Comparison of ENCODE assay signal across 1 cellular context in the genomic region with DNA sequence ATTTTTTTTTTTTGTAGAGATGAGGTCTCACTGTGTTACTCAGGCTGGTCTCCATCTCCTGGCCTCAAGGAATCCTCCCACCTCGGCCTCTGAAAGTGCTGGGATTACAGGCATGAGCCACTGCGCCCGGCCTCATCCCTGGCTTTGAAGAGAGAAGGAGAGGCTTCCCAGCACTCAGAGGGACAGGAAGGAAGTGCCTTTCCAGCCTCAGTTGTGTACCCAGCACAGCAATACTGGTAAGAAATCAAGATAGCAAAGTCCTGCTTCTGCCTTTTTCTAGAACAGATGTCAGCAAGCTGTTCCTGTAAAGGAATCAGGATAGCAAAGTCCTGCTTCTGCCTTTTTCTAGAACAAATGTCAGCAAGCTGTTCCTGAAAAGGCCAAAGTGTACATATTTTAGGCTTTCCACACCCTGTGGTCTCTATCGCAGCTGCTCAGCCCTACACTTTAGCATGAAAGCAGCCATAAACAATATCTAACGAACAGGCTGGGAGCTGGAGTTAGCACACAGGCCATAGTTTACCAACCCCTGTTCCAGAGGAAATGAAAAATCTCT.
TF ChIP-seq lines count a peak whose summit lies in the region.

No MANE protein-coding gene starts in this region.

TF ChIP-seq in K562, 482 proteins besides CTCF, POLR2A, EP300 and RAD21:
- TF ChIP-seq ARID1B (IDR thresholded peaks at IDR 0.05) = no peak
- TF ChIP-seq GTF2A2 (tag; IDR thresholded peaks at IDR 0.05) = no peak
- no peak for TF ChIP-seq ZFPM2 (CRISPR knock-in tag; IDR thresholded peaks at IDR 0.05)
- TF ChIP-seq ARNT (IDR thresholded peaks at IDR 0.05) = peak in 1 of 2 experiments; percentile 97; a peak in 2 of 4 replicates
- TF ChIP-seq RFX1 (IDR thresholded peaks at IDR 0.05) = no peak
- no peak for TF ChIP-seq ZNF707 (CRISPR knock-in tag; conservative IDR thresholded peaks at IDR 0.05)
- no peak for TF ChIP-seq CTBP1 (IDR thresholded peaks at IDR 0.05; ENCODE audit: borderline replicate concordance)
